ENCODE assay signal across 8 cellular contexts in the genomic region with DNA sequence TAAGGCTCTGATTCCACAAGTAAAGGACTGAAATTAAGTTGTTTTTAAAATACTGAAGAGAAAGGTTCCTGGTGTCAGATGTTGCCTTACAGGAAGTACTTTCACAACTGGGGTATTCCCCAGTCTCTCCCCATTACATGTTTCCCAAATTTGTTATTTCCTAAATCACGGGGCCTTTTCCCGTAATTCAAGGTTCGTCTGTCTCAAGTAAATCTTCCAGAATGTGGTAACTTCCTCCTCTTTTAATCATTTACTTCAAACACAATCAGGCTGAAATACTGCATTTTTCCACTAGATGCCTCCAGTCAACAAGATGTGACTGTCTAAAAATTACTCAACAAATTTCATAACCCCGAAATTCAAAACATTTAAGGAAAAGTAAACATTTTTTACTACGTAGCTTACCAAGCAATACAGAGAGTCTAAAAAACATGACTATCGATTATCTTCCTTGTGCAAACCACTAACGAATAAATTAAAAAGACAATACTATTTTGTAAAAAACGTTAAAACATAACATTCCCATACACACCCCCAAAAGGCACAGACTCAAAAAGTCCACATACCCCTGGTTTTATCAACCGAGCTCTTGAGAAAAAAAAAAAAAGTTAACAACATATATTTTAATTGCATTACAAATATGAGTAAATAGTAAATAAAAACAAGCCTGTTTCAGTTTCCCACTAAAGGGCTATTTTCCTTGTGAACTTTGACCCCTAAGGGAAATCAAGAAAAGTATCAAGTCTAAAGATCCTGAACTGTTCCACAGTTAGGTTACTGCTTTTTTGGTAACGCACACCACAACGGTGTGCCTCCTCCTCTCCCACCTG. TPM values are rescaled to one million over a fixed set of nuclear protein-coding genes. Genes with fewer than 3 reads are reported as not detected.
A peak's percentile ranks its signal among the peaks of the same experiment; 100 is the strongest.
DNase-seq lines count a peak whose midpoint lies in the region; ATAC-seq and TF ChIP-seq lines count a peak whose summit lies in the region.

No MANE protein-coding gene starts in this region.

- no peak for TF ChIP-seq POLR2A in transverse colon (IDR thresholded peaks at IDR 0.05)

- H3K27me3 Mint-ChIP-seq in dendritic cell treated with granulocyte-macrophage colony-stimulating factor and Interleukin-4, amounts not matched to agents 40 ng/mL and 50 ng/mL, for 4 days: no peaks in the 10 kb centered on the region
- no peaks in the 10 kb centered on the region for H3K27me3 Mint-ChIP-seq in memory B cell

- H3K4me3 Mint-ChIP-seq in dendritic cell treated with granulocyte-macrophage colony-stimulating factor and Interleukin-4, amounts not matched to agents 40 ng/mL and 50 ng/mL, for 4 days: peak overlapping the region; percentile 87
- H3K4me3 Mint-ChIP-seq in memory B cell: peak overlapping the region; percentile 92

- H3K9ac ChIP-seq in HUES64 (ENCODE audit: low read depth, low read length): no peak overlapping the region

- peak; percentile 8 for DNase-seq in NCI-H345 (lab: John Stamatoyannopoulos, UW)
- DNase-seq in NCI-H345 treated with DMSO at 0.1 percent for 48 hours (lab: John Stamatoyannopoulos, UW; ENCODE audit: unreplicated experiment): no peak
- peak; percentile 50 for DNase-seq in SIG-M5 (lab: John Stamatoyannopoulos, UW)
- DNase-seq in memory B cell (ENCODE audit: low spot score in 2 of 2): peak; percentile 14 to 41
- DNase-seq in transverse colon: no peak

- peaks cover 58% of the 10 kb centered on the region for H3K36me3 Mint-ChIP-seq in dendritic cell treated with granulocyte-macrophage colony-stimulating factor and Interleukin-4, amounts not matched to agents 40 ng/mL and 50 ng/mL, for 4 days (ENCODE audit: low read depth)
- H3K36me3 Mint-ChIP-seq in memory B cell: peaks cover 14% of the 10 kb centered on the region

- H3K36me3 ChIP-seq in HUES64 (ENCODE audit: insufficient read depth, low read length) (peaks cover 26% of the 10 kb centered on the region), transverse colon (peaks cover 0 to 24% (median 5%) of the 10 kb centered on the region in 4 donors)

- H3K4me1 ChIP-seq in HUES64 (ENCODE audit: insufficient read depth, low read length) (peaks cover 14% of the 10 kb centered on the region), transverse colon (peaks cover 7 to 56% (median 40%) of the 10 kb centered on the region in 4 donors)

- intact Hi-C loops in dendritic cell treated with granulocyte-macrophage colony-stimulating factor and Interleukin-4, amounts not matched to agents 40 ng/mL and 50 ng/mL, for 4 days (cut with micrococcal nuclease): loop anchor here (1.0 to 5.0 kb wide), 6 partner anchors 51 to 276 kb away; partner anchors contain the start of genes ACAT2, IGF2R and MRPL18
- intact Hi-C loops in transverse colon (cut with DNase I; ENCODE audit: low total_unique reads): loop anchor here (2.0 to 5.0 kb wide), 2 partner anchors 36 to 99 kb away; partner anchors contain the start of genes MRPL18 and WTAP

- peaks cover 9% of the 10 kb centered on the region for H3K9me3 Mint-ChIP-seq in dendritic cell treated with granulocyte-macrophage colony-stimulating factor and Interleukin-4, amounts not matched to agents 40 ng/mL and 50 ng/mL, for 4 days
- H3K9me3 Mint-ChIP-seq in memory B cell: no peaks in the 10 kb centered on the region

- in situ Hi-C loops in transverse colon (cut with MboI; ENCODE audit: low pct_ligation_motif_present in 1 of 4, low pct_unique_long_range_greater_than_20kb in 1 of 4, low sequenced_read_pairs in 3 of 4): loop anchor here in 3 of 4 donors (25.0 kb wide), 3 partner anchors 96 to 371 kb away; partner anchors contain the start of genes MRPL18 (in 2 of the 3), TCP1 (in 2 of the 3) and IGF2R (in 1 of the 3)

- H3K4me3 ChIP-seq in HUES64 (ENCODE audit: low read length) (peak overlapping the region; percentile 79), transverse colon (peak overlapping the region; percentile 40 to 96 (median 74))

- TF ChIP-seq CTCF in transverse colon (IDR thresholded peaks at IDR 0.05): peak; percentile 70 to 98 (median 74)

- no peak overlapping the region for H3K27ac ChIP-seq in HUES64 (ENCODE audit: low read depth, low read length)
- peak overlapping the region; percentile 93 to 100 (median 95) for H3K27ac ChIP-seq in transverse colon

- H3K27ac Mint-ChIP-seq in dendritic cell treated with granulocyte-macrophage colony-stimulating factor and Interleukin-4, amounts not matched to agents 40 ng/mL and 50 ng/mL, for 4 days: peak overlapping the region; percentile 93
- H3K27ac Mint-ChIP-seq in memory B cell: peak overlapping the region; percentile 58

- H3K27me3 ChIP-seq in HUES64 (ENCODE audit: insufficient read depth, low read length): no peaks in the 10 kb centered on the region
- H3K27me3 ChIP-seq in transverse colon: no peaks in the 10 kb centered on the region

- WGBS in HUES64: 85% methylated on average over 8 of the region's 11 CpGs
- 1 to 5% methylated on average over 9 to 11 of the region's 11 CpGs for WGBS in transverse colon (ENCODE audit: low coverage in 1 of 2), 2 donors

- H3K4me1 Mint-ChIP-seq in dendritic cell treated with granulocyte-macrophage colony-stimulating factor and Interleukin-4, amounts not matched to agents 40 ng/mL and 50 ng/mL, for 4 days (ENCODE audit: low read depth): peaks cover 43% of the 10 kb centered on the region
- peaks cover 28% of the 10 kb centered on the region for H3K4me1 Mint-ChIP-seq in memory B cell

- peak; percentile 65 for TF ChIP-seq EP300 in transverse colon (IDR thresholded peaks at IDR 0.05; ENCODE audit: low read depth)

- no peaks in the 10 kb centered on the region for H3K9me3 ChIP-seq in HUES64 (ENCODE audit: insufficient read depth, low read depth, low read length)
- H3K9me3 ChIP-seq in transverse colon: no peaks in the 10 kb centered on the region

- ATAC-seq in memory B cell (ENCODE audit: low read depth) (no peak), GM21825 (IDR thresholded peaks at IDR 0.05; ENCODE audit: unreplicated experiment) (no peak)

RNA-seq across cellular contexts. Expression of gene SOD2, which starts 1.7 kb away (rescaled TPM):
- polyA plus RNA-seq in HUES64 (2013, experiment 1 of 2): 55.3 TPM
- 54.8 TPM for polyA plus RNA-seq in HUES64 (2013, experiment 2 of 2)
- 100 to 1,000 TPM; 170 to 272 (median 224) TPM for total RNA-seq in transverse colon

RNA-seq across cellular contexts. Expression of gene WTAP, which starts 36.0 kb away (rescaled TPM):
- polyA plus RNA-seq in HUES64 (2013, experiment 1 of 2): 118 TPM
- polyA plus RNA-seq in HUES64 (2013, experiment 2 of 2): 114 TPM
- total RNA-seq in transverse colon: 100 to 1,000 TPM in 2 of 4 donors, 10 to 100 TPM in 2; 32.6 to 119 (median 88.1) TPM

Comparison
In these comparisons a context has a peak if more than half of its experiments do, and no peak if none do; other contexts are left out.
1. DNase-seq: peak in NCI-H345 (single experiment), SIG-M5 (single experiment) and memory B cell (2 of 2); none in NCI-H345 treated with DMSO at 0.1 percent for 48 hours (single experiment) and transverse colon (single experiment).